In genomic region chr5:122492675-122493074, GRCh38 we compare ENCODE assay signal across 9 cellular contexts.
DNase-seq lines count a peak whose midpoint lies in the region; ATAC-seq, FAIRE-seq and TF ChIP-seq lines count a peak whose summit lies in the region.
"Had no signal": no experiment of that assay in that cellular context is flagged by ENCODE, and none has a peak within 500 bp of the region (broad histone marks: within the 10 kb centered on the region; RNA-seq: fewer than 3 reads in every experiment).

No MANE protein-coding gene starts in this region.

- CTCF ChIA-PET in AG04450 (lab: Charles Lee) (interaction anchor here (0.6 to 4.4 kb wide), 8 partner anchors 8 to 336 kb away, joined by 3 to 50 read pairs (median 4); no protein-coding TSS in a partner anchor), OCI-LY7 (lab: Charles Lee; ENCODE audit: unreplicated experiment) (no interaction called here)

- no TSS peak for BruUV-seq in OCI-LY7 (replicated peaks; lab: Mats Ljungman, UMichigan)

- H3K4me2 ChIP-seq in OCI-LY7 (ENCODE audit: low read length), result no peak overlapping the region

- H3K27me3 ChIP-seq in AG04450 (ENCODE audit: control insufficient read depth, insufficient read depth, low read length), result no peaks in the 10 kb centered on the region
- no peaks in the 10 kb centered on the region for H3K27me3 ChIP-seq in right atrium auricular region
- H3K27me3 ChIP-seq: Peyer's patch had no signal

- H3K9me3 ChIP-seq in AG04450 (ENCODE audit: control insufficient read depth, insufficient read depth, low read length) (no peaks in the 10 kb centered on the region), OCI-LY7 (ENCODE audit: low read length) (no peaks in the 10 kb centered on the region), right atrium auricular region (no peaks in the 10 kb centered on the region)
- H3K9me3 ChIP-seq: Peyer's patch had no signal

- H3K4me1 ChIP-seq in OCI-LY7 (ENCODE audit: insufficient read depth, low read length, poor library complexity, severe bottlenecking) (no peaks in the 10 kb centered on the region), right atrium auricular region (no peaks in the 10 kb centered on the region)

- intact Hi-C loops in OCI-LY7 (cut with micrococcal nuclease; ENCODE audit: unreplicated experiment), result no loop called here

- POLR2A ChIA-PET in AG04450 (lab: Yijun Ruan, JAX) (no interaction called here), OCI-LY7 (lab: Charles Lee) (no interaction called here)

- H3K36me3 ChIP-seq in OCI-LY7 (ENCODE audit: insufficient read depth, low read length) (no peaks in the 10 kb centered on the region), right atrium auricular region (no peaks in the 10 kb centered on the region)
- H3K36me3 ChIP-seq: Peyer's patch had no signal

- no peaks in the 10 kb centered on the region for H3K9me2 ChIP-seq in OCI-LY7 (ENCODE audit: insufficient read depth, low read length)

- DNase-seq in AG04450 (ENCODE audit: low read depth, low spot score) (no peak), OCI-LY7 (ENCODE audit: low spot score) (peak; percentile 6), fibroblast of villous mesenchyme (ENCODE audit: low read depth) (peak; percentile 19), GM12891 (ENCODE audit: insufficient read length, low spot score) (no peak), urothelium cell line (ENCODE audit: low spot score) (no peak), right atrium auricular region (ENCODE audit: low spot score) (no peak)
- DNase-seq in activated CD4-positive, alpha-beta T cell treated with anti-CD3 and anti-CD28 coated beads for 48 hours, result no peak

- peak; percentile 56 for ATAC-seq in GM21526 (IDR thresholded peaks at IDR 0.05; ENCODE audit: low FRiP score, unreplicated experiment)

- no peak overlapping the region for H3K27ac ChIP-seq in AG04450 (ENCODE audit: low read depth, low read length)
- no peak overlapping the region for H3K27ac ChIP-seq in OCI-LY7 (ENCODE audit: low read depth, low read length, poor library complexity, severe bottlenecking)
- H3K27ac ChIP-seq in right atrium auricular region, result no peak overlapping the region

- no peak overlapping the region for H2AFZ ChIP-seq in OCI-LY7 (ENCODE audit: low read length)

- TF ChIP-seq POLR2A in GM12891 (IDR thresholded peaks at IDR 0.05; ENCODE audit: low read depth, low read length), result no peak

- TF ChIP-seq CTCF in AG04450 (IDR thresholded peaks at IDR 0.05; ENCODE audit: low read depth, low read length), result peak; percentile 52
- peak; percentile 34; the same call in 1 of the 2 replicates for TF ChIP-seq CTCF in OCI-LY7 (conservative IDR thresholded peaks at IDR 0.05; ENCODE audit: low read length)
- peak; percentile 50 for TF ChIP-seq CTCF in fibroblast of villous mesenchyme (IDR thresholded peaks at IDR 0.05; ENCODE audit: insufficient read depth, low read depth, low read length)
- TF ChIP-seq CTCF in right atrium auricular region (IDR thresholded peaks at IDR 0.05), result no peak

- FAIRE-seq in GM12891 (lab: Jason Lieb, UNC), result no peak
- no peak for FAIRE-seq in urothelium cell line (lab: Jason Lieb, UNC)

- no peaks in the 10 kb centered on the region for H3K79me2 ChIP-seq in OCI-LY7 (ENCODE audit: insufficient read depth, low read depth, low read length)

- H3K4me3 ChIP-seq in AG04450 (ENCODE audit: low read depth, low read length) (no peak overlapping the region), OCI-LY7 (ENCODE audit: low read depth, low read length, poor library complexity, severe bottlenecking) (no peak overlapping the region), fibroblast of villous mesenchyme (ENCODE audit: low read depth, low read length) (no peak overlapping the region), right atrium auricular region (no peak overlapping the region)
- H3K4me3 ChIP-seq: Peyer's patch had no signal

- no peaks in the 10 kb centered on the region for H4K20me1 ChIP-seq in OCI-LY7 (ENCODE audit: insufficient read depth, low read length)

TF ChIP-seq in GM12891, 5 proteins besides CTCF, POLR2A, EP300 and RAD21:
- no peak for TF ChIP-seq POLR2AphosphoS5 (IDR thresholded peaks at IDR 0.05; ENCODE audit: low read depth, low read length)
- TF ChIP-seq TAF1 (IDR thresholded peaks at IDR 0.05; ENCODE audit: low read depth, low read length), result no peak
- TF ChIP-seq SPI1 (IDR thresholded peaks at IDR 0.05; ENCODE audit: low read depth, low read length), result no peak
- TF ChIP-seq POU2F2 (IDR thresholded peaks at IDR 0.05; ENCODE audit: low read depth, low read length), result no peak
- TF ChIP-seq PAX5 (IDR thresholded peaks at IDR 0.05; ENCODE audit: insufficient read depth, low read length, severe bottlenecking), result no peak

Comparison
In these comparisons a context has a peak if more than half of its experiments do, and no peak if none do; other contexts are left out.
1. DNase-seq: peak in OCI-LY7 (single experiment) and fibroblast of villous mesenchyme (single experiment); none in AG04450 (single experiment), GM12891 (single experiment), urothelium cell line (single experiment), activated CD4-positive, alpha-beta T cell treated with anti-CD3 and anti-CD28 coated beads for 48 hours (single experiment) and right atrium auricular region (single experiment).
2. CTCF ChIP-seq: peak in AG04450 (single experiment), OCI-LY7 (single experiment) and fibroblast of villous mesenchyme (single experiment); none in right atrium auricular region (0 of 2).